ENCODE assay signal across 1 cellular context in genomic region chr10:29142516-29143314, GRCh38.
TF ChIP-seq lines count a peak whose summit lies in the region.

No MANE protein-coding gene starts in this region.

TF ChIP-seq in SK-N-SH treated with all-trans-retinoic acid at 6 μM for 48 hours, 23 proteins besides CTCF, POLR2A, EP300 and RAD21 (continued from another document):
- no peak for TF ChIP-seq TCF4 (CRISPR knock-in tag; IDR thresholded peaks at IDR 0.05; ENCODE audit: borderline replicate concordance)
